In the genomic region with DNA sequence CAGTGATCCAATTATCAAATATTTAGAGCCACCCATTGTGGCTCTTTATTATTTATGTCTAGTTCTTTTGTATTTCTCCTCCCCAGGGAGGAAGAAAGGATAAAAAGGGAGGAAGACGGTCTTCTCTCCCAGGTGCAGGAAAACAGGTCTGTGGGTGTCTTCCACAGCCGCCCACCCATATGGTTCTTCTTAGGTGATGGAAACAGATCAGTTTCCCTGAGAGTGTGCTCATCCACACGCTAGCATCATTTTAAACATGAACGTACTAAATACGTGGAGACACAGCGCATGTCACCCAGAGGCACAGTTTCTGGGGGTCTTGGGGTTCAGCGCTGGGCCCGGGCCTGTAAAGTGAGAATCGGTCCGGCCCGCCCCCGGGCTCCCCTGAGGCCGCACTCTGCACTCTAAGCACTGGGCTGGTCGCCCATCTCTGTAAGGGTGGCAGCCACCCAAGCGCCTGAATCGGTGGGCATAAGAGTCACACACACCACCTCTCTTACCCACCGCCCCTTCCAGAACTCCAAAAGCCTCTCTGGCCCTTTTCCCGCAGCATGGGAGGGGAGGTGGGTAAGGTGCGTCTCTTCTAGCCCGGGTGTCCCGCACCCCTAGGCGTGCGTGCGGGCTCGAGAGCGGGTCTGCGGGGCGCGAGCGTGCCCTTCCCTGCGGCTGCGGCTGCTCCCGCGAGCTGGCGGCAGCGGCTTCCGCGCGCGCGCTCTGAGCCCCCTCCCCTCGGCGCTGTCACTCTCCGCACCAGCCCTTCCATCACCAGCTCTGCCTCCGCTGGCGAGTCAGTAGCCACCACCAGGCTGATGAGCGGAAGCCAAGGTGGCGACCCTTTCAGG, we compare ENCODE assay signal across 2 cellular contexts.
TF ChIP-seq lines count a peak whose summit lies in the region.

No MANE protein-coding gene starts in this region.

TF ChIP-seq in GM23338, 12 proteins besides CTCF, POLR2A, EP300 and RAD21:
- TF ChIP-seq EZH2 (IDR thresholded peaks at IDR 0.05; ENCODE audit: low read depth, unreplicated experiment) = no peak

TF ChIP-seq in K562, 482 proteins besides CTCF, POLR2A, EP300 and RAD21 (continues in another document):
- TF ChIP-seq ZNF274 (IDR thresholded peaks at IDR 0.05; ENCODE audit: borderline replicate concordance, low read depth, low read length) (no peak), HMBOX1 (IDR thresholded peaks at IDR 0.05) (no peak), CCNT2 (IDR thresholded peaks at IDR 0.05; ENCODE audit: borderline replicate concordance, extremely low read depth, insufficient read length, low read depth, low read length) (no peak), MCM7 (IDR thresholded peaks at IDR 0.05) (no peak), SRF (CRISPR knock-in tag; IDR thresholded peaks at IDR 0.05) (no peak), POLR2G (IDR thresholded peaks at IDR 0.05; ENCODE audit: low read depth, low read length) (peak; percentile 79), CXXC5 (CRISPR knock-in tag; IDR thresholded peaks at IDR 0.05) (0 out of 2 replicates have a peak, but pooled peaks have one; percentile 37), HNRNPK (IDR thresholded peaks at IDR 0.05; ENCODE audit: low read depth, low read length, poor library complexity, severe bottlenecking) (no peak), FUS (optimal IDR thresholded peaks at IDR 0.05; ENCODE audit: low read depth, low read length) (peak; percentile 34), TEAD4 (IDR thresholded peaks at IDR 0.05; ENCODE audit: low read length) (no peak), TEAD4 (CRISPR knock-in tag; IDR thresholded peaks at IDR 0.05; ENCODE audit: borderline replicate concordance) (no peak), GATA2 (CRISPR knock-in tag; IDR thresholded peaks at IDR 0.05) (no peak), PTRF (tag; IDR thresholded peaks at IDR 0.05) (no peak), CGGBP1 (CRISPR knock-in tag; IDR thresholded peaks at IDR 0.05) (no peak), RBFOX2 (IDR thresholded peaks at IDR 0.05; ENCODE audit: low read depth, low read length) (peak; percentile 65; the same call in 1 of the 2 replicates), ZNF644 (tag; IDR thresholded peaks at IDR 0.05; ENCODE audit: low read depth) (no peak), TARDBP (IDR thresholded peaks at IDR 0.05) (no peak), CBFA2T2 (conservative IDR thresholded peaks at IDR 0.05) (no peak), KDM5B (IDR thresholded peaks at IDR 0.05; ENCODE audit: insufficient replicate concordance, low read depth, low read length) (peak; percentile 41), ETS1 (conservative IDR thresholded peaks at IDR 0.05; ENCODE audit: control insufficient read depth, low read depth, low read length) (no peak), ZMIZ1 (IDR thresholded peaks at IDR 0.05; ENCODE audit: low read depth in 2 of 2, low read length in 2 of 2) (no peak), EGR1 (conservative IDR thresholded peaks at IDR 0.05) (0 out of 2 replicates have a peak, but pooled peaks have one; percentile 13), TAF9B (IDR thresholded peaks at IDR 0.05; ENCODE audit: partially characterized antibody) (no peak), GATAD2A (IDR thresholded peaks at IDR 0.05) (0 out of 2 replicates have a peak, but pooled peaks have one; percentile 28), MEIS2 (IDR thresholded peaks at IDR 0.05; ENCODE audit: partially characterized antibody) (peak; percentile 43)
- TF ChIP-seq, protein P1, sequence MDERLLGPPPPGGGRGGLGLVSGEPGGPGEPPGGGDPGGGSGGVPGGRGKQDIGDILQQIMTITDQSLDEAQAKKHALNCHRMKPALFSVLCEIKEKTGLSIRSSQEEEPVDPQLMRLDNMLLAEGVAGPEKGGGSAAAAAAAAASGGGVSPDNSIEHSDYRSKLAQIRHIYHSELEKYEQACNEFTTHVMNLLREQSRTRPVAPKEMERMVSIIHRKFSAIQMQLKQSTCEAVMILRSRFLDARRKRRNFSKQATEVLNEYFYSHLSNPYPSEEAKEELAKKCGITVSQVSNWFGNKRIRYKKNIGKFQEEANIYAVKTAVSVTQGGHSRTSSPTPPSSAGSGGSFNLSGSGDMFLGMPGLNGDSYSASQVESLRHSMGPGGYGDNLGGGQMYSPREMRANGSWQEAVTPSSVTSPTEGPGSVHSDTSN (CRISPR knock-in tag; IDR thresholded peaks at IDR 0.05; ENCODE audit: low read depth) = peak; percentile 37; the same call in 1 of the 2 replicates
- TF ChIP-seq, protein P1 (tag; conservative IDR thresholded peaks at IDR 0.05; ENCODE audit: low read depth) = no peak
- TF ChIP-seq, protein P2, sequence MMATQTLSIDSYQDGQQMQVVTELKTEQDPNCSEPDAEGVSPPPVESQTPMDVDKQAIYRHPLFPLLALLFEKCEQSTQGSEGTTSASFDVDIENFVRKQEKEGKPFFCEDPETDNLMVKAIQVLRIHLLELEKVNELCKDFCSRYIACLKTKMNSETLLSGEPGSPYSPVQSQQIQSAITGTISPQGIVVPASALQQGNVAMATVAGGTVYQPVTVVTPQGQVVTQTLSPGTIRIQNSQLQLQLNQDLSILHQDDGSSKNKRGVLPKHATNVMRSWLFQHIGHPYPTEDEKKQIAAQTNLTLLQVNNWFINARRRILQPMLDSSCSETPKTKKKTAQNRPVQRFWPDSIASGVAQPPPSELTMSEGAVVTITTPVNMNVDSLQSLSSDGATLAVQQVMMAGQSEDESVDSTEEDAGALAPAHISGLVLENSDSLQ (IDR thresholded peaks at IDR 0.05) = peak; percentile 87
- TF ChIP-seq, protein P3, sequence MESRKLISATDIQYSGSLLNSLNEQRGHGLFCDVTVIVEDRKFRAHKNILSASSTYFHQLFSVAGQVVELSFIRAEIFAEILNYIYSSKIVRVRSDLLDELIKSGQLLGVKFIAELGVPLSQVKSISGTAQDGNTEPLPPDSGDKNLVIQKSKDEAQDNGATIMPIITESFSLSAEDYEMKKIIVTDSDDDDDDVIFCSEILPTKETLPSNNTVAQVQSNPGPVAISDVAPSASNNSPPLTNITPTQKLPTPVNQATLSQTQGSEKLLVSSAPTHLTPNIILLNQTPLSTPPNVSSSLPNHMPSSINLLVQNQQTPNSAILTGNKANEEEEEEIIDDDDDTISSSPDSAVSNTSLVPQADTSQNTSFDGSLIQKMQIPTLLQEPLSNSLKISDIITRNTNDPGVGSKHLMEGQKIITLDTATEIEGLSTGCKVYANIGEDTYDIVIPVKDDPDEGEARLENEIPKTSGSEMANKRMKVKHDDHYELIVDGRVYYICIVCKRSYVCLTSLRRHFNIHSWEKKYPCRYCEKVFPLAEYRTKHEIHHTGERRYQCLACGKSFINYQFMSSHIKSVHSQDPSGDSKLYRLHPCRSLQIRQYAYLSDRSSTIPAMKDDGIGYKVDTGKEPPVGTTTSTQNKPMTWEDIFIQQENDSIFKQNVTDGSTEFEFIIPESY (CRISPR knock-in tag; IDR thresholded peaks at IDR 0.05) = no peak
- TF ChIP-seq, protein P4, sequence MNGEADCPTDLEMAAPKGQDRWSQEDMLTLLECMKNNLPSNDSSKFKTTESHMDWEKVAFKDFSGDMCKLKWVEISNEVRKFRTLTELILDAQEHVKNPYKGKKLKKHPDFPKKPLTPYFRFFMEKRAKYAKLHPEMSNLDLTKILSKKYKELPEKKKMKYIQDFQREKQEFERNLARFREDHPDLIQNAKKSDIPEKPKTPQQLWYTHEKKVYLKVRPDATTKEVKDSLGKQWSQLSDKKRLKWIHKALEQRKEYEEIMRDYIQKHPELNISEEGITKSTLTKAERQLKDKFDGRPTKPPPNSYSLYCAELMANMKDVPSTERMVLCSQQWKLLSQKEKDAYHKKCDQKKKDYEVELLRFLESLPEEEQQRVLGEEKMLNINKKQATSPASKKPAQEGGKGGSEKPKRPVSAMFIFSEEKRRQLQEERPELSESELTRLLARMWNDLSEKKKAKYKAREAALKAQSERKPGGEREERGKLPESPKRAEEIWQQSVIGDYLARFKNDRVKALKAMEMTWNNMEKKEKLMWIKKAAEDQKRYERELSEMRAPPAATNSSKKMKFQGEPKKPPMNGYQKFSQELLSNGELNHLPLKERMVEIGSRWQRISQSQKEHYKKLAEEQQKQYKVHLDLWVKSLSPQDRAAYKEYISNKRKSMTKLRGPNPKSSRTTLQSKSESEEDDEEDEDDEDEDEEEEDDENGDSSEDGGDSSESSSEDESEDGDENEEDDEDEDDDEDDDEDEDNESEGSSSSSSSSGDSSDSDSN (IDR thresholded peaks at IDR 0.05; ENCODE audit: borderline replicate concordance in 1 of 2, low read depth in 2 of 2, low read length in 2 of 2) = no peak
